In the genomic region with DNA sequence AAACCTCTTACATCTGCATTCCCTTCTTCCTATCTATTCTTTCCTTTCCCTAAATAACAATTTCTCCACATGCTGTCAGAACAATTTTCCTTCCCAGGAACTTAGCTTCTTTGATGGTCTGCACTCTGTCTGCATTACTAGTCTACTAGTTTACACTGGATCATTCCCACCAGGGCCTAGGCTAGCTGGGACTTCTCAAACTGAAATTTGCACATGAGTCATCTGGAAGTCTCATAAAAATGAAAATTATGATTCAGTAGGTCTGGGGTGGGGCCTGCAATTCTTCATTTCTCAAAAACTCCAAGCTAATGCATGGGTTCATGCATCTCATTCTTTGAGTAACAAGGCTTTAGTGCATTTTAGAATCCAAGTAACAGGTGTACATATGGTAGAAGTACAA, we compare ENCODE assay signal across 20 cellular contexts.
DNase-seq lines count a peak whose midpoint lies in the region; ATAC-seq, FAIRE-seq and TF ChIP-seq lines count a peak whose summit lies in the region.
"Had no signal": no experiment of that assay in that cellular context is flagged by ENCODE, and none has a peak within 500 bp of the region (broad histone marks: within the 10 kb centered on the region; RNA-seq: fewer than 3 reads in every experiment).

No MANE protein-coding gene starts in this region.

- H3K9me2 ChIP-seq in GM23248 (ENCODE audit: insufficient read depth), result no peaks in the 10 kb centered on the region

- intact Hi-C loops in left ventricle myocardium superior (cut with micrococcal nuclease), result no loop called here

- H3K36me3 ChIP-seq in GM23248 (ENCODE audit: low read depth) (no peaks in the 10 kb centered on the region), adipocyte (ENCODE audit: control insufficient read depth, insufficient read depth, low read length, severe bottlenecking) (no peaks in the 10 kb centered on the region), keratinocyte (ENCODE audit: control insufficient read depth in 2 of 2, extremely low read depth in 1 of 2, insufficient read depth in 2 of 2, low read length in 2 of 2) (no peaks in the 10 kb centered on the region)
- H3K36me3 ChIP-seq in effector memory CD4-positive, alpha-beta T cell (ENCODE audit: control insufficient read depth, insufficient read depth, low read length), result no peaks in the 10 kb centered on the region
- H3K36me3 ChIP-seq: adrenal gland, sigmoid colon had no signal

- no peaks in the 10 kb centered on the region for H3F3A ChIP-seq in GM23248 (ENCODE audit: insufficient read depth)

- no peaks in the 10 kb centered on the region for H3K9me1 ChIP-seq in keratinocyte (ENCODE audit: control insufficient read depth, extremely low read depth, insufficient read depth, low read length)

- H4K20me1 ChIP-seq in GM23248 (ENCODE audit: insufficient read depth) (no peaks in the 10 kb centered on the region), keratinocyte (ENCODE audit: control insufficient read depth, extremely low read depth, insufficient read depth, low read length) (no peaks in the 10 kb centered on the region)

- H3K9ac ChIP-seq in GM23248, result no peak overlapping the region
- no peak overlapping the region for H3K9ac ChIP-seq in adipocyte (ENCODE audit: low read length)
- H3K9ac ChIP-seq in keratinocyte (ENCODE audit: control insufficient read depth, extremely low read depth, insufficient read depth, low read length), result no peak overlapping the region

- H2AFZ ChIP-seq in GM23248 (no peak overlapping the region), keratinocyte (ENCODE audit: control insufficient read depth, low read length) (no peak overlapping the region)

- no peak for FAIRE-seq in keratinocyte (lab: Jason Lieb, UNC)
- FAIRE-seq: G401.6, GM12878, K562 had no signal

- H3K79me2 ChIP-seq in GM23248 (ENCODE audit: insufficient read depth), result no peaks in the 10 kb centered on the region
- H3K79me2 ChIP-seq in keratinocyte (ENCODE audit: control insufficient read depth, insufficient read depth, low read length), result no peaks in the 10 kb centered on the region

- DNase-seq in AG09309 (ENCODE audit: low read depth), result peak; percentile 5
- DNase-seq in GM23248, result peak; percentile 36
- peak; percentile 34 for DNase-seq in adipocyte (ENCODE audit: low read depth)
- peak; percentile 26 for DNase-seq in keratinocyte (ENCODE audit: low read depth, low spot score)
- no peak for DNase-seq in NCI-H146 (lab: John Stamatoyannopoulos, UW)
- no peak for DNase-seq in left ventricle myocardium superior
- DNase-seq in effector memory CD4-positive, alpha-beta T cell, result no peak
- DNase-seq: activated CD4-positive, alpha-beta T cell treated with anti-CD3 and anti-CD28 coated beads, Interleukin-2, amount 10 ng/mL, durations not matched to agents 24 days and 14 days; activated T-cell treated with anti-CD3 and anti-CD28 coated beads, Interleukin-2, amount 50 U/mL, for 24 hours; adrenal gland; Caco-2; central memory CD4-positive, alpha-beta T cell; effector CD4-positive, alpha-beta T cell; NCI-H1092; NCI-H526; sigmoid colon; testis had no signal

- ATAC-seq in left ventricle myocardium superior, result no peak
- ATAC-seq: GM12878, K562 had no signal

- H3K4me3 ChIP-seq in AG09309 (ENCODE audit: control insufficient read depth, low read depth, low read length) (no peak overlapping the region), GM23248 (no peak overlapping the region), adipocyte (ENCODE audit: low read length) (no peak overlapping the region), keratinocyte (ENCODE audit: control insufficient read depth in 2 of 3, extremely low read depth in 1 of 3, insufficient read depth in 2 of 3, low read depth in 1 of 3, low read length in 3 of 3) (no peak overlapping the region)
- H3K4me3 ChIP-seq in effector memory CD4-positive, alpha-beta T cell (ENCODE audit: insufficient read depth, low read depth, low read length, poor library complexity, severe bottlenecking), result no peak overlapping the region
- H3K4me3 ChIP-seq: adrenal gland, GM12878, K562, sigmoid colon, testis had no signal

- H3K4me1 ChIP-seq in GM23248 (ENCODE audit: insufficient read depth), result no peaks in the 10 kb centered on the region
- H3K4me1 ChIP-seq in adipocyte (ENCODE audit: control insufficient read depth, insufficient read depth, low read length), result peaks cover 5% of the 10 kb centered on the region
- H3K4me1 ChIP-seq in keratinocyte (ENCODE audit: control insufficient read depth, extremely low read depth, insufficient read depth, low read length), result peaks cover 5% of the 10 kb centered on the region
- H3K4me1 ChIP-seq in effector memory CD4-positive, alpha-beta T cell (ENCODE audit: control insufficient read depth, insufficient read depth, low read length, poor library complexity, severe bottlenecking), result no peaks in the 10 kb centered on the region
- H3K4me1 ChIP-seq: adrenal gland, Caco-2, testis had no signal

- in situ Hi-C loops in GM23248 (cut with MboI), result no loop called here

- dilution Hi-C loops in keratinocyte (cut with MboI; ENCODE audit: extremely low pct_ligation_motif_present, low sequenced_read_pairs), result no loop called here

- H3K27me3 ChIP-seq in GM23248 (replicated peaks; ENCODE audit: insufficient read depth) (no peaks in the 10 kb centered on the region), adipocyte (replicated peaks; ENCODE audit: control insufficient read depth, insufficient read depth, low read length) (no peaks in the 10 kb centered on the region), keratinocyte (ENCODE audit: control insufficient read depth, extremely low read depth, insufficient read depth, low read length) (no peaks in the 10 kb centered on the region)
- no peaks in the 10 kb centered on the region for H3K27me3 ChIP-seq in effector memory CD4-positive, alpha-beta T cell (replicated peaks; ENCODE audit: control insufficient read depth, insufficient read depth, low read length, poor library complexity, severe bottlenecking)
- H3K27me3 ChIP-seq: adrenal gland, sigmoid colon, testis had no signal

- no peak overlapping the region for H3K4me2 ChIP-seq in GM23248 (ENCODE audit: unreplicated experiment)
- H3K4me2 ChIP-seq in keratinocyte (ENCODE audit: control insufficient read depth, extremely low read depth, insufficient read depth, low read depth, low read length), result no peak overlapping the region

- H3K27ac ChIP-seq in GM23248 (no peak overlapping the region), keratinocyte (ENCODE audit: control insufficient read depth, insufficient read depth, low read length) (no peak overlapping the region)
- no peak overlapping the region for H3K27ac ChIP-seq in effector memory CD4-positive, alpha-beta T cell (ENCODE audit: insufficient read depth, low read length, poor library complexity, severe bottlenecking)
- H3K27ac ChIP-seq: adrenal gland, testis had no signal

- H3K9me3 ChIP-seq in GM23248 (ENCODE audit: low read depth) (no peaks in the 10 kb centered on the region), adipocyte (ENCODE audit: control insufficient read depth, low read length) (no peaks in the 10 kb centered on the region), keratinocyte (ENCODE audit: control insufficient read depth, low read depth, low read length) (no peaks in the 10 kb centered on the region)
- no peaks in the 10 kb centered on the region for H3K9me3 ChIP-seq in effector memory CD4-positive, alpha-beta T cell (ENCODE audit: control insufficient read depth, low read length)
- H3K9me3 ChIP-seq: adrenal gland, Caco-2, sigmoid colon, testis had no signal

- TF ChIP-seq CTCF in AG09309 (IDR thresholded peaks at IDR 0.05; ENCODE audit: control insufficient read depth, insufficient read depth, low read depth, low read length, missing control alignments) (no peak), keratinocyte (optimal IDR thresholded peaks at IDR 0.05 in 1 of 3, IDR thresholded peaks at IDR 0.05 in 1 of 3, conservative IDR thresholded peaks at IDR 0.05 in 1 of 3; ENCODE audit: extremely low read depth in 1 of 3, insufficient read depth in 2 of 3, low read length in 3 of 3) (no peak)

Comparison
In these comparisons a context has a peak if more than half of its experiments do, and no peak if none do; other contexts are left out.
1. DNase-seq: peak in AG09309 (single experiment), GM23248 (single experiment), adipocyte (single experiment) and keratinocyte (single experiment); none in NCI-H146 (single experiment), left ventricle myocardium superior (single experiment) and effector memory CD4-positive, alpha-beta T cell (0 of 3).